ENCODE assay signal across 1 cellular context in genomic region chr1:18101508-18101907, GRCh38.
TF ChIP-seq lines count a peak whose summit lies in the region.

No MANE protein-coding gene starts in this region.

TF ChIP-seq in HEK293, 187 proteins besides CTCF, POLR2A, EP300 and RAD21 (continued from another document):
- TF ChIP-seq ZNF146 (tag by site-specific recombination; IDR thresholded peaks at IDR 0.05) = no peak
- TF ChIP-seq BCL11A (tag by site-specific recombination; IDR thresholded peaks at IDR 0.05; ENCODE audit: low read depth) = no peak
- TF ChIP-seq, protein P1, sequence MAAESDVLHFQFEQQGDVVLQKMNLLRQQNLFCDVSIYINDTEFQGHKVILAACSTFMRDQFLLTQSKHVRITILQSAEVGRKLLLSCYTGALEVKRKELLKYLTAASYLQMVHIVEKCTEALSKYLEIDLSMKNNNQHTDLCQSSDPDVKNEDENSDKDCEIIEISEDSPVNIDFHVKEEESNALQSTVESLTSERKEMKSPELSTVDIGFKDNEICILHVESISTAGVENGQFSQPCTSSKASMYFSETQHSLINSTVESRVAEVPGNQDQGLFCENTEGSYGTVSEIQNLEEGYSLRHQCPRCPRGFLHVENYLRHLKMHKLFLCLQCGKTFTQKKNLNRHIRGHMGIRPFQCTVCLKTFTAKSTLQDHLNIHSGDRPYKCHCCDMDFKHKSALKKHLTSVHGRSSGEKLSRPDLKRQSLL (tag by site-specific recombination; IDR thresholded peaks at IDR 0.05) = no peak
- no peak for TF ChIP-seq KLF9 (tag by site-specific recombination; IDR thresholded peaks at IDR 0.05; ENCODE audit: low read depth)
- no peak for TF ChIP-seq ZBTB8A (tag by site-specific recombination; IDR thresholded peaks at IDR 0.05)
- TF ChIP-seq WT1 (tag by site-specific recombination; IDR thresholded peaks at IDR 0.05) = no peak
- TF ChIP-seq GLI2 (tag by site-specific recombination; IDR thresholded peaks at IDR 0.05; ENCODE audit: borderline replicate concordance, low read depth) = no peak
- no peak for TF ChIP-seq ZNF596 (tag by site-specific recombination; IDR thresholded peaks at IDR 0.05)
TF ChIP-seq in HEK293: peak in this region for 3.
